1 cellular context compared by ENCODE assay signal in genomic region chr4:184537269-184538022, GRCh38.
TF ChIP-seq lines count a peak whose summit lies in the region.

No MANE protein-coding gene starts in this region.

TF ChIP-seq in H1, 55 proteins besides CTCF, POLR2A, EP300 and RAD21 (continued from another document):
- TF ChIP-seq CHD7 (IDR thresholded peaks at IDR 0.05; ENCODE audit: insufficient replicate concordance, low read length), result no peak
- TF ChIP-seq KDM1A (IDR thresholded peaks at IDR 0.05; ENCODE audit: borderline replicate concordance, low read length), result no peak
- no peak for TF ChIP-seq SUZ12 (IDR thresholded peaks at IDR 0.05; ENCODE audit: low read length)
- TF ChIP-seq SP1 (IDR thresholded peaks at IDR 0.05; ENCODE audit: low read depth, low read length), result no peak
- no peak for TF ChIP-seq TEAD4 (IDR thresholded peaks at IDR 0.05; ENCODE audit: low read depth, low read length)
- TF ChIP-seq NRF1 (IDR thresholded peaks at IDR 0.05; ENCODE audit: low read depth, low read length), result peak; percentile 77
- TF ChIP-seq SP4 (IDR thresholded peaks at IDR 0.05; ENCODE audit: low read length), result no peak
- TF ChIP-seq EGR1 (IDR thresholded peaks at IDR 0.05; ENCODE audit: borderline replicate concordance, low read depth, low read length), result no peak
- no peak for TF ChIP-seq CBX5 (IDR thresholded peaks at IDR 0.05; ENCODE audit: low read depth, low read length)
- TF ChIP-seq ATF2 (IDR thresholded peaks at IDR 0.05; ENCODE audit: low read length), result no peak
- TF ChIP-seq FOSL1 (IDR thresholded peaks at IDR 0.05; ENCODE audit: insufficient read depth, low read depth, low read length), result no peak
- TF ChIP-seq RFX5 (IDR thresholded peaks at IDR 0.05; ENCODE audit: borderline replicate concordance, low read depth, low read length), result no peak
- no peak for TF ChIP-seq MAX (IDR thresholded peaks at IDR 0.05)
- TF ChIP-seq TAF1 (IDR thresholded peaks at IDR 0.05; ENCODE audit: low read depth, low read length), result peak; percentile 78
